ENCODE assay signal across 1 cellular context in the genomic region with DNA sequence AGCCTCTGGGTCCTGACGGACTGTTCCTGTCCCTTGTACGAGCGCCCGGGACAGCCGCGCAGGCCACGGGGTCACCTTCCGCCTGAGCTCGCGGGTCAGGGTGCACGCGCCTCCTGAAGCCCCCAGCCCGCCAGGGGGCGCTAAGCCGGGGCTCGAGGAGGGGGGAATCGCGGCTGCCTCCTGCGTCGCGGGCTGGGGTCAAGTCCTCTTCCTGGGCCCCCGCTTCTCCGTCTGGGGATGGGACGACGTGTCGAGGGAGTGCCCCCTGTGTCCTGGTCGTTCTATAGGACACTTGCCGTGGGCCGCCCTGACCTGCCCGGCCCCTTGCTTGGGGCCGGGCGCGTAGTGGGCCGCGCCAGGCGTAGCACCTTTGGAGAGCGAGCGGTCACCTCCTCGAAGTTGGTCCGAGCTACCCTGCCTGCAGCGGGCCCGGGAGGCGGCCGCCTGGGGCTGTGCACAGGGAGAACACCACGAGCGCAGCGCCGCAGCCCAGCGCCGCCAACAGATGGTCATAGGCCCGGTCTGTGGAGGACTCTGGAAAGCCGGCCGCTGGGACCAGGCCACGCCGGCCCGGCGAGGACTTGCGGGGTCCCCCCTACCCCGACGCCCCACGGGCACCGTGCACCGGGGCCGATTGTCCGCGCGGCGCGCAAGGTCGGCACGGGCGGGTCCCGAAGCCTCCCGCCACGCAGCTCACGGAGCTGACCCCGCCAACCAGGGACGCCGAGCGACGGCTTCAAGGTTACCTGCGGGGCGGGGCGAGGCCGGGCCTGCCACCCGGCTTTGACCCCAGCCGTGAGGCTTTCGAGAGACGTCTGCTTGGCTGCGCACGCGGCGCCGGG.
A peak's percentile ranks its signal among the peaks of the same experiment; 100 is the strongest.
TF ChIP-seq lines count a peak whose summit lies in the region.

No MANE protein-coding gene starts in this region.

TF ChIP-seq in endothelial cell of umbilical vein, 7 proteins besides CTCF, POLR2A, EP300 and RAD21:
- TF ChIP-seq EZH2 (IDR thresholded peaks at IDR 0.05; ENCODE audit: borderline replicate concordance, low read depth, low read length, severe bottlenecking) (peak; percentile 90), GATA2 (IDR thresholded peaks at IDR 0.05; ENCODE audit: insufficient read depth, insufficient read length, low read depth, low read length) (no peak)
